Comparison of ENCODE assay signal across 18 cellular contexts in the genomic region with DNA sequence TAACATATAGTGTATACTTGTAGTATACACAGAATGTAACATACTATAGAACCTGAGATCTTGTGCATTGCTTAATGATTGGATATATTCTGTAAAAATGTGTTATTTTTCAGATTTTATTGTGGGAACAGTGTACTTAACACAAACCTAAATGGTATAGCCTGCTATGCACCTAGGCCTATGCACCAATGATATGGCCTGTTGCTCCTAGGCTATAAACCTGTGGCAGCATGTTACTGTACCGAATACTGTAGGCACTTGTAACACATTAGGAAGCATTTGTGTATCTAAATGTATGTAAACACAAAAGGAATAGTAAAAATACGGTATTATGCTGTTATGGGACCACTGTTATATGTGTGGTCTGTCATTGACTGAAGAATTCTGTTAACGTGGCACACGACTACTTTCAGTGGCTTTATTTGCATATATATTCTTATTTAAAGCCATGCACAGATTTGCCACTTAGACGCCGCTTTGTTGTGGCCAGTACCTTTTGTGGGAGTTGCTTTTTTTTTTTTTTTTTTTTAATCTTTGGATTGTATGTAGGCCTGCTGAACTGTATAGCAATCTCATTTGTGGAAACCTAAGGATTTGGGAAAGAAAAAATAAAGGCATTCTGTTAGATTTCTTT. TPM values are rescaled to one million over a fixed set of nuclear protein-coding genes. Genes with fewer than 3 reads are reported as not detected.
DNase-seq lines count a peak whose midpoint lies in the region; ATAC-seq and TF ChIP-seq lines count a peak whose summit lies in the region.
"Had no signal": no experiment of that assay in that cellular context is flagged by ENCODE, and none has a peak within 500 bp of the region (broad histone marks: within the 10 kb centered on the region; RNA-seq: fewer than 3 reads in every experiment).

No MANE protein-coding gene starts in this region.

- no peaks in the 10 kb centered on the region for H3K27me3 ChIP-seq in Karpas-422 (ENCODE audit: low read length)
- no peaks in the 10 kb centered on the region for H3K27me3 ChIP-seq in foreskin keratinocyte
- H3K27me3 ChIP-seq in right lobe of liver = no peaks in the 10 kb centered on the region
- no peaks in the 10 kb centered on the region for H3K27me3 ChIP-seq in upper lobe of right lung
- H3K27me3 ChIP-seq: BLaER1, esophagus muscularis mucosa had no signal

- H3K4me1 ChIP-seq in Karpas-422 (ENCODE audit: low read length) = peaks cover 86% of the 10 kb centered on the region
- peaks cover 4% of the 10 kb centered on the region for H3K4me1 ChIP-seq in foreskin keratinocyte
- H3K4me1 ChIP-seq in right lobe of liver = peaks cover 0 to 71% (median 20%) of the 10 kb centered on the region in 4 donors
- H3K4me1 ChIP-seq in upper lobe of right lung = peaks cover 47% of the 10 kb centered on the region

- DNase-seq in GM12865 (ENCODE audit: low read depth) (peak; percentile 60), Karpas-422 (peak; percentile 56), foreskin keratinocyte (no peak), right lobe of liver (no peak), upper lobe of right lung (no peak), hippocampal formation (lab: John Stamatoyannopoulos, UW) (no peak)
- DNase-seq: activated CD4-positive, alpha-beta memory T cell treated with anti-CD3 and anti-CD28 coated beads for 36 hours; DMS79; Kasumi-1; NCI-H1694 treated with DMSO at 0.1 percent for 48 hours; NCI-H510A; SK-N-SH; stimulated activated naive CD4-positive, alpha-beta T cell had no signal

- no peak overlapping the region for H3K9ac ChIP-seq in Karpas-422 (ENCODE audit: low read length)
- H3K9ac ChIP-seq: BLaER1, SK-N-SH had no signal

- 89% methylated on average over 6 of the region's 6 CpGs for WGBS in right lobe of liver (ENCODE audit: insufficient coverage, low coverage, low lambda C conversion rate, missing lambda C conversion rate)

- no peak overlapping the region for H2AFZ ChIP-seq in Karpas-422 (ENCODE audit: low read length)

- intact Hi-C loops in right lobe of liver (cut with DNase I) (no loop called here), upper lobe of right lung (cut with DNase I) (no loop called here)

- H3K79me2 ChIP-seq in Karpas-422 (ENCODE audit: low read length) = peaks cover 100% of the 10 kb centered on the region

- peak overlapping the region; percentile 12 for H3K4me2 ChIP-seq in Karpas-422 (ENCODE audit: low read depth, low read length, poor library complexity, severe bottlenecking)
- H3K4me2 ChIP-seq: SK-N-SH had no signal

- H3K4me3 ChIP-seq in GM12865 (ENCODE audit: low read depth, low read length) (no peak overlapping the region), Karpas-422 (ENCODE audit: low read length) (no peak overlapping the region), right lobe of liver (no peak overlapping the region), upper lobe of right lung (no peak overlapping the region)
- H3K4me3 ChIP-seq: BLaER1, esophagus muscularis mucosa, skin epidermis had no signal

- TF ChIP-seq POLR2A in right lobe of liver (IDR thresholded peaks at IDR 0.05) = no peak

- H4K20me1 ChIP-seq in Karpas-422 (ENCODE audit: insufficient read depth, low read depth, low read length) = peaks cover 81% of the 10 kb centered on the region

- 0 out of 2 replicates have a peak overlapping the region, but pooled peaks have one; percentile 0 for H3K27ac ChIP-seq in Karpas-422 (ENCODE audit: low read length)
- H3K27ac ChIP-seq in foreskin keratinocyte = no peak overlapping the region
- H3K27ac ChIP-seq in right lobe of liver = peak overlapping the region in 1 of 3 donors; percentile 80
- H3K27ac ChIP-seq in upper lobe of right lung = no peak overlapping the region
- H3K27ac ChIP-seq: BLaER1, esophagus muscularis mucosa, HL-60, skin epidermis had no signal

- no peak for TF ChIP-seq CTCF in GM12865 (IDR thresholded peaks at IDR 0.05; ENCODE audit: insufficient read depth, low read depth, low read length, missing control alignments)
- TF ChIP-seq CTCF in foreskin keratinocyte (conservative IDR thresholded peaks at IDR 0.05) = no peak
- TF ChIP-seq CTCF in right lobe of liver (IDR thresholded peaks at IDR 0.05) = no peak
- no peak for TF ChIP-seq CTCF in upper lobe of right lung (IDR thresholded peaks at IDR 0.05)

- no peaks in the 10 kb centered on the region for H3K9me2 ChIP-seq in Karpas-422 (replicated peaks; ENCODE audit: insufficient read depth, low read length)
- H3K9me2 ChIP-seq: SK-N-SH had no signal

- ATAC-seq in GM21528 (IDR thresholded peaks at IDR 0.05; ENCODE audit: low FRiP score, unreplicated experiment) (peak; percentile 69), foreskin keratinocyte (peak; percentile 60), right lobe of liver (no peak), upper lobe of right lung (no peak)

- no peaks in the 10 kb centered on the region for H3K9me3 ChIP-seq in Karpas-422 (ENCODE audit: low read length)
- no peaks in the 10 kb centered on the region for H3K9me3 ChIP-seq in right lobe of liver
- no peaks in the 10 kb centered on the region for H3K9me3 ChIP-seq in upper lobe of right lung
- H3K9me3 ChIP-seq: BLaER1, esophagus muscularis mucosa, SK-N-SH had no signal

- peaks cover 17% of the 10 kb centered on the region for H3K36me3 ChIP-seq in Karpas-422 (ENCODE audit: insufficient read depth, low read length)
- H3K36me3 ChIP-seq in right lobe of liver = no peaks in the 10 kb centered on the region
- H3K36me3 ChIP-seq in upper lobe of right lung = no peaks in the 10 kb centered on the region
- H3K36me3 ChIP-seq: esophagus muscularis mucosa had no signal

RNA-seq across cellular contexts. Expression of gene PAPOLA, which starts 7.4 kb away (rescaled TPM):
- 147 and 313 TPM in 2 replicates for total RNA-seq in Karpas-422 (2014; rRNA removed; shearing (Covaris generic); ENCODE audit: low replicate concordance)
- total RNA-seq in foreskin keratinocyte (129 and 138 TPM in 2 replicates), right lobe of liver (100 to 1,000 TPM in 1 of 6 experiments, 10 to 100 TPM in 5; 68.0 to 102 (median 88.1) TPM), upper lobe of right lung (153 TPM)
- polyA plus RNA-seq in foreskin keratinocyte = 67.1 and 71.9 TPM in 2 replicates

Comparison
In these comparisons a context has a peak if more than half of its experiments do, and no peak if none do; other contexts are left out.
1. DNase-seq: peak in GM12865 (single experiment) and Karpas-422 (single experiment); none in foreskin keratinocyte (0 of 2), right lobe of liver (0 of 3), upper lobe of right lung (single experiment) and hippocampal formation (0 of 2).
2. ATAC-seq: peak in GM21528 (single experiment) and foreskin keratinocyte (single experiment); none in right lobe of liver (0 of 4) and upper lobe of right lung (single experiment).